In the genomic region with DNA sequence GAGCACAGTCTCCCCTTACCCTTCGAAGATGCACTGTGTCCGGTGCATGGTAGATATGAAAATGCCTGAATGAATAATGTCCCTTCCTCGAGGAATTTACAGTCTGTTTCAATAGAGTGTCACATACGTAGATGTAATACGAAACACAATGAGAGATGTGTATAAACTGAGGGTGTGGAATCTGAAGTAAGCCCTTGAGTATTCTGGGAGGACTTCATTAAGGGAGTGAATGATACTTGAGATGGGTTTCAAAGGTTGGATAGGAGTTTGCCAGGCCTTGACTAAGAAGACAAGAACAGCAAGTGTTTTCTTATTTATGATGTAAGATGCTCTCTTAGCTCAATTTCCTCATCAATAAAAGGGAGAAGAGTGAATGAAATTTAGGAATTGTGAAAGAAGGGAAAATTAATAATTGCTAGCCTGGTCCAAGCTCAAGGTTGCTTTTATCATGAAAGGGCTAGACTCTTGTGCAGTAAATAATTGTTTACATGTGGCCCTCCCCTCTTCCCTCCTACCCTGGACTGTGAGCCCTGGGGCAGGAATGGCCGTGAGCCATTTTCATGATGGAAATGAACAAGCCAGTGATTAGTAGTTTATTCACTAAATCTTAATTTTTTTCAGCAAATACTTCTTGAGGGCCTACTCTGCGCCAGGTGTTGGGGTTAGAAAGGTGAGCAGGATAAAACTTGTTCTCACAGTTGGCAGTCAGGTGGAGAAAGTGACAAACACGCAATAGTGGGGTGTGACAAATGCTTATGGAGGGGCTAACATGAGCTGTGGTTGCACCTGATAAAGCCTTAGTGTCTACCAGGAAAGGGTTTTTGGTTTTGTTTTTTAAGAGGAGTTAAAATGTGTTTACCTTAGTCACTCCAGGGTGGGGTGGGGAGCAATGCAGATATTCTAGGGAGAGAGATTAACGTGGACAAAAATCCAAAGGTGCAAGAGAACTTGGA, we compare ENCODE assay signal across 1 cellular context.
TF ChIP-seq lines count a peak whose summit lies in the region.

No MANE protein-coding gene starts in this region.

TF ChIP-seq in HepG2, 621 proteins besides CTCF, POLR2A, EP300 and RAD21 (continued from another document):
- TF ChIP-seq, protein P1, sequence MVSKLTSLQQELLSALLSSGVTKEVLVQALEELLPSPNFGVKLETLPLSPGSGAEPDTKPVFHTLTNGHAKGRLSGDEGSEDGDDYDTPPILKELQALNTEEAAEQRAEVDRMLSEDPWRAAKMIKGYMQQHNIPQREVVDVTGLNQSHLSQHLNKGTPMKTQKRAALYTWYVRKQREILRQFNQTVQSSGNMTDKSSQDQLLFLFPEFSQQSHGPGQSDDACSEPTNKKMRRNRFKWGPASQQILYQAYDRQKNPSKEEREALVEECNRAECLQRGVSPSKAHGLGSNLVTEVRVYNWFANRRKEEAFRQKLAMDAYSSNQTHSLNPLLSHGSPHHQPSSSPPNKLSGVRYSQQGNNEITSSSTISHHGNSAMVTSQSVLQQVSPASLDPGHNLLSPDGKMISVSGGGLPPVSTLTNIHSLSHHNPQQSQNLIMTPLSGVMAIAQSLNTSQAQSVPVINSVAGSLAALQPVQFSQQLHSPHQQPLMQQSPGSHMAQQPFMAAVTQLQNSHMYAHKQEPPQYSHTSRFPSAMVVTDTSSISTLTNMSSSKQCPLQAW (CRISPR knock-in tag; IDR thresholded peaks at IDR 0.05): 0 out of 2 replicates have a peak, but pooled peaks have one; percentile 15
- TF ChIP-seq, protein P2, sequence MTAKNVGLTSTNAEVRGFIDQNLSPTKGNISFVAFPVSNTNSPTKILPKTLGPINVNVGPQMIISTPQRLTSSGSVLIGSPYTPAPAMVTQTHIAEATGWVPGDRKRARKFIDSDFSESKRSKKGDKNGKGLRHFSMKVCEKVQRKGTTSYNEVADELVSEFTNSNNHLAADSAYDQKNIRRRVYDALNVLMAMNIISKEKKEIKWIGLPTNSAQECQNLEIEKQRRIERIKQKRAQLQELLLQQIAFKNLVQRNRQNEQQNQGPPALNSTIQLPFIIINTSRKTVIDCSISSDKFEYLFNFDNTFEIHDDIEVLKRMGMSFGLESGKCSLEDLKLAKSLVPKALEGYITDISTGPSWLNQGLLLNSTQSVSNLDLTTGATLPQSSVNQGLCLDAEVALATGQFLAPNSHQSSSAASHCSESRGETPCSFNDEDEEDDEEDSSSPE (CRISPR knock-in tag; IDR thresholded peaks at IDR 0.05): 0 out of 2 replicates have a peak, but pooled peaks have one; percentile 19
